In genomic region chr5:5069851-5070250, GRCh38 we compare ENCODE assay signal across 19 cellular contexts.
DNase-seq lines count a peak whose midpoint lies in the region; ATAC-seq, FAIRE-seq and TF ChIP-seq lines count a peak whose summit lies in the region.
"Had no signal": no experiment of that assay in that cellular context is flagged by ENCODE, and none has a peak within 500 bp of the region (broad histone marks: within the 10 kb centered on the region; RNA-seq: fewer than 3 reads in every experiment).

No MANE protein-coding gene starts in this region.

- in situ Hi-C loops in SK-MEL-5 (cut with HindIII; ENCODE audit: low pct_unique_long_range_greater_than_20kb, low sequenced_read_pairs): no loop called here

- intact Hi-C loops in esophagus muscularis mucosa (cut with DNase I) (no loop called here), ovary (cut with DNase I) (no loop called here), left cardiac atrium (cut with DNase I) (no loop called here)

- no peak for ATAC-seq in left cardiac atrium
- ATAC-seq: A549; CD8-positive, alpha-beta T cell; GM12878 had no signal

- H3K9me3 ChIP-seq in esophagus muscularis mucosa (no peaks in the 10 kb centered on the region), ovary (no peaks in the 10 kb centered on the region)
- H3K9me3 ChIP-seq: BLaER1 had no signal

- TF ChIP-seq CTCF in esophagus muscularis mucosa (IDR thresholded peaks at IDR 0.05) (no peak), ovary (IDR thresholded peaks at IDR 0.05) (no peak)

- peaks cover 0 to 10% (median 0%) of the 10 kb centered on the region in 4 donors for H3K27me3 ChIP-seq in esophagus muscularis mucosa
- no peaks in the 10 kb centered on the region for H3K27me3 ChIP-seq in ovary
- H3K27me3 ChIP-seq: BLaER1 had no signal

- no peak for TF ChIP-seq POLR2A in esophagus muscularis mucosa (IDR thresholded peaks at IDR 0.05; ENCODE audit: low read depth)
- TF ChIP-seq POLR2A in ovary (IDR thresholded peaks at IDR 0.05): no peak
- TF ChIP-seq POLR2A in H54 (IDR thresholded peaks at IDR 0.05; ENCODE audit: low read depth, low read length): no peak

- H3K4me3 ChIP-seq in esophagus muscularis mucosa (no peak overlapping the region), ovary (no peak overlapping the region)
- H3K4me3 ChIP-seq: A549, BLaER1, GM12878 had no signal

- TF ChIP-seq EP300 in esophagus muscularis mucosa (IDR thresholded peaks at IDR 0.05) (no peak), ovary (IDR thresholded peaks at IDR 0.05) (no peak)

- H3K4me1 ChIP-seq in esophagus muscularis mucosa: no peaks in the 10 kb centered on the region
- H3K4me1 ChIP-seq in ovary (ENCODE audit: insufficient read depth): peaks cover 1% of the 10 kb centered on the region
- H3K4me1 ChIP-seq: A549 had no signal

- H3K27ac ChIP-seq in esophagus muscularis mucosa (replicated peaks in 1 of 4) (no peak overlapping the region), ovary (peak overlapping the region; percentile 30 to 57)
- H3K27ac ChIP-seq: 22Rv1, A549, BLaER1 had no signal

- DNase-seq in COLO829 (ENCODE audit: low spot score): peak; percentile 15
- DNase-seq in SK-MEL-5 (ENCODE audit: low read depth, low spot score): peak; percentile 99
- DNase-seq in esophagus muscularis mucosa (ENCODE audit: extremely low spot score): peak; percentile 37
- DNase-seq in ovary: no peak
- no peak for DNase-seq in putamen (ENCODE audit: low spot score)
- no peak for DNase-seq in left cardiac atrium
- DNase-seq in amniotic stem cell (lab: John Stamatoyannopoulos, UW): no peak
- DNase-seq in H54 (ENCODE audit: insufficient read length, low spot score): no peak
- DNase-seq: CD8-positive, alpha-beta T cell; COR-L47; DMS 273 treated with DMSO at 0.1 percent for 48 hours; DMS53; DND-41; EL; HCEC 1CT had no signal

- FAIRE-seq in H54 (lab: Jason Lieb, UNC): no peak
- FAIRE-seq: A549, GM12878 had no signal

- H3K36me3 ChIP-seq in esophagus muscularis mucosa (no peaks in the 10 kb centered on the region), ovary (no peaks in the 10 kb centered on the region)
- H3K36me3 ChIP-seq: BLaER1 had no signal

- WGBS in esophagus muscularis mucosa: 76% methylated on average over 5 of the region's 5 CpGs
- 6 to 28% (median 7%) methylated on average over 5 of the region's 5 CpGs for WGBS in ovary, 3 donors

Comparison
In these comparisons a context has a peak if more than half of its experiments do, and no peak if none do; other contexts are left out.
1. DNase-seq: peak in COLO829 (single experiment), SK-MEL-5 (single experiment) and esophagus muscularis mucosa (single experiment); none in ovary (0 of 5), putamen (single experiment), left cardiac atrium (single experiment), amniotic stem cell (single experiment) and H54 (single experiment).
2. H3K27ac ChIP-seq: peak in ovary (2 of 2); none in esophagus muscularis mucosa (0 of 4).